9 cellular contexts compared by ENCODE assay signal in genomic region chr2:64637000-64637628, GRCh38. TPM values are rescaled to one million over a fixed set of nuclear protein-coding genes. Genes with fewer than 3 reads are reported as not detected.
A peak's percentile ranks its signal among the peaks of the same experiment; 100 is the strongest.
DNase-seq lines count a peak whose midpoint lies in the region; ATAC-seq lines count a peak whose summit lies in the region.
"Had no signal": no experiment of that assay in that cellular context is flagged by ENCODE, and none has a peak within 500 bp of the region (broad histone marks: within the 10 kb centered on the region; RNA-seq: fewer than 3 reads in every experiment).

No MANE protein-coding gene starts in this region.

- H3K4me1 Mint-ChIP-seq in activated T-cell treated with anti-CD3 and anti-CD28 coated beads, Interleukin-2, amount 50 U/mL, for 24 hours (ENCODE audit: low read depth) = peaks cover 64% of the 10 kb centered on the region
- H3K4me1 Mint-ChIP-seq in activated CD4-positive, alpha-beta memory T cell treated with anti-CD3 and anti-CD28 coated beads, Interleukin-2, amount 10 ng/mL, durations not matched to agents 7 days and 5 days = peaks cover 33% of the 10 kb centered on the region
- peaks cover 65% of the 10 kb centered on the region for H3K4me1 Mint-ChIP-seq in stimulated activated naive CD8-positive, alpha-beta T cell treated with anti-CD3 and anti-CD28 coated beads, Interleukin-15, amount 100 ng/mL, for 72 hours

- peak; percentile 57 for ATAC-seq in HG03045 (IDR thresholded peaks at IDR 0.05; ENCODE audit: unreplicated experiment)
- ATAC-seq in stimulated activated naive CD8-positive, alpha-beta T cell treated with anti-CD3 and anti-CD28 coated beads, Interleukin-15, amount 100 ng/mL, for 72 hours = peak; percentile 58

- H3K4me3 Mint-ChIP-seq in activated T-cell treated with anti-CD3 and anti-CD28 coated beads, Interleukin-2, amount 50 U/mL, for 24 hours = peak overlapping the region; percentile 9
- H3K4me3 Mint-ChIP-seq in activated CD4-positive, alpha-beta memory T cell treated with anti-CD3 and anti-CD28 coated beads, Interleukin-2, amount 10 ng/mL, durations not matched to agents 7 days and 5 days = no peak overlapping the region
- peak overlapping the region; percentile 44 to 53 for H3K4me3 Mint-ChIP-seq in stimulated activated naive CD8-positive, alpha-beta T cell treated with anti-CD3 and anti-CD28 coated beads, Interleukin-15, amount 100 ng/mL, for 72 hours

- CTCF ChIA-PET in activated CD4-positive, alpha-beta memory T cell treated with anti-CD3 and anti-CD28 coated beads, Interleukin-2, amount 10 ng/mL, durations not matched to agents 7 days and 5 days (lab: Charles Lee) = interaction anchor here (1.2 to 2.5 kb wide), 4 partner anchors 9 to 114 kb away, joined by 3 to 19 read pairs (median 4); partner anchors contain the start of gene SERTAD2

- H3K36me3 Mint-ChIP-seq in activated T-cell treated with anti-CD3 and anti-CD28 coated beads, Interleukin-2, amount 50 U/mL, for 24 hours (ENCODE audit: low read depth) = peaks cover 43% of the 10 kb centered on the region
- peaks cover 21% of the 10 kb centered on the region for H3K36me3 Mint-ChIP-seq in activated CD4-positive, alpha-beta memory T cell treated with anti-CD3 and anti-CD28 coated beads, Interleukin-2, amount 10 ng/mL, durations not matched to agents 7 days and 5 days (ENCODE audit: low read depth)

- no peaks in the 10 kb centered on the region for H3K9me3 Mint-ChIP-seq in activated T-cell treated with anti-CD3 and anti-CD28 coated beads, Interleukin-2, amount 50 U/mL, for 24 hours
- H3K9me3 Mint-ChIP-seq in activated CD4-positive, alpha-beta memory T cell treated with anti-CD3 and anti-CD28 coated beads, Interleukin-2, amount 10 ng/mL, durations not matched to agents 7 days and 5 days = no peaks in the 10 kb centered on the region
- H3K9me3 Mint-ChIP-seq in stimulated activated naive CD8-positive, alpha-beta T cell treated with anti-CD3 and anti-CD28 coated beads, Interleukin-15, amount 100 ng/mL, for 72 hours = no peaks in the 10 kb centered on the region

- POLR2A ChIA-PET in activated CD4-positive, alpha-beta memory T cell treated with anti-CD3 and anti-CD28 coated beads, Interleukin-2, amount 10 ng/mL, durations not matched to agents 7 days and 5 days (lab: Charles Lee) = interaction anchor here (1.1 to 1.2 kb wide), 2 partner anchors 15 to 29 kb away, joined by 3 to 6 read pairs; no protein-coding TSS in a partner anchor

- peak overlapping the region; percentile 83 for H3K27ac Mint-ChIP-seq in activated T-cell treated with anti-CD3 and anti-CD28 coated beads, Interleukin-2, amount 50 U/mL, for 24 hours
- H3K27ac Mint-ChIP-seq in activated CD4-positive, alpha-beta memory T cell treated with anti-CD3 and anti-CD28 coated beads, Interleukin-2, amount 10 ng/mL, durations not matched to agents 7 days and 5 days = peak overlapping the region; percentile 59
- peak overlapping the region; percentile 65 to 87 for H3K27ac Mint-ChIP-seq in stimulated activated naive CD8-positive, alpha-beta T cell treated with anti-CD3 and anti-CD28 coated beads, Interleukin-15, amount 100 ng/mL, for 72 hours

- H3K27me3 Mint-ChIP-seq in activated T-cell treated with anti-CD3 and anti-CD28 coated beads, Interleukin-2, amount 50 U/mL, for 24 hours = no peaks in the 10 kb centered on the region
- no peaks in the 10 kb centered on the region for H3K27me3 Mint-ChIP-seq in activated CD4-positive, alpha-beta memory T cell treated with anti-CD3 and anti-CD28 coated beads, Interleukin-2, amount 10 ng/mL, durations not matched to agents 7 days and 5 days
- H3K27me3 Mint-ChIP-seq in stimulated activated naive CD8-positive, alpha-beta T cell treated with anti-CD3 and anti-CD28 coated beads, Interleukin-15, amount 100 ng/mL, for 72 hours = no peaks in the 10 kb centered on the region

- no peak for DNase-seq in activated T-cell treated with anti-CD3 and anti-CD28 coated beads, Interleukin-2, amount 50 U/mL, for 24 hours
- no peak for DNase-seq in activated T-cell treated with anti-CD3 and anti-CD28 coated beads for 4 hours
- DNase-seq in activated CD4-positive, alpha-beta memory T cell treated with anti-CD3 and anti-CD28 coated beads, Interleukin-2, amount 10 ng/mL, durations not matched to agents 7 days and 5 days = no peak
- DNase-seq in stimulated activated naive CD8-positive, alpha-beta T cell treated with anti-CD3 and anti-CD28 coated beads, Interleukin-15, amount 100 ng/mL, for 72 hours = no peak
- DNase-seq in mucosa of gallbladder (ENCODE audit: low spot score) = no peak
- no peak for DNase-seq in putamen (ENCODE audit: low spot score)
- no peak for DNase-seq in SHP77 treated with DMSO at 0.1 percent for 48 hours (lab: John Stamatoyannopoulos, UW)
- DNase-seq: NCI-H524 had no signal

RNA-seq across cellular contexts. Expression of gene SERTAD2, which starts 16.6 kb away (rescaled TPM):
- 10 to 100 TPM; 16.2 to 17.5 TPM for total RNA-seq in activated CD4-positive, alpha-beta memory T cell treated with anti-CD3 and anti-CD28 coated beads, Interleukin-2, amount 10 ng/mL, durations not matched to agents 7 days and 5 days
- 19.8 TPM for total RNA-seq in mucosa of gallbladder
